In the genomic region with DNA sequence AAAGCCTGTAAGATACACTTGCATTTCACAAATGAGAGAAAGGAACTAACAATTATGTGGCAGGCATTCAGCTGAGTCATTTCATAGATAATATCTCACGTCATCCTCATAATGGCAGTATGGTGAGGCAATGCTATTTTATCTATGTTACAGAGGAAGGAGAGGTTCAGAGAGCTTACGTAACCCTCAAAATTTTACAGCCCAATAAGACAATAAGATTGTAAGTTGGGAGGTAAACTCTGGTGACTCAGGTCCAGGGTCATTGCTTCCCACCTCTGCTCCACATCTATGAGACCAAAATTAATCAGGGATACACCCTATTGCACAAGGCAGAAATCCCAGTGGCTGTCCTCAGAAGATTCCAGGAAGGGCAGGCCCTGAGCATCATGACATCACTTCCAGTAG, we compare ENCODE assay signal across 13 cellular contexts.
DNase-seq lines count a peak whose midpoint lies in the region; TF ChIP-seq lines count a peak whose summit lies in the region.
"Had no signal": no experiment of that assay in that cellular context is flagged by ENCODE, and none has a peak within 500 bp of the region (broad histone marks: within the 10 kb centered on the region; RNA-seq: fewer than 3 reads in every experiment).

No MANE protein-coding gene starts in this region.

- H3K4me3 ChIP-seq in brain microvascular endothelial cell (ENCODE audit: low read depth, low read length), result no peak overlapping the region
- H3K4me3 ChIP-seq in kidney epithelial cell (ENCODE audit: low read depth, low read length), result no peak overlapping the region
- no peak overlapping the region for H3K4me3 ChIP-seq in esophagus muscularis mucosa

- H3K27me3 Mint-ChIP-seq in activated T-helper 2 cell treated with anti-CD3 and anti-CD28 coated beads, Interferon-gamma antibody, Interleukin-2, Interleukin-4, amounts not matched to agents 10 μg/mL and 5 μg/mL and 100 μg/mL, durations not matched to agents 14 hours and 24 hours and 36 hours (ENCODE audit: low read depth), result no peaks in the 10 kb centered on the region

- H3K9me3 Mint-ChIP-seq in activated T-helper 2 cell treated with anti-CD3 and anti-CD28 coated beads, Interferon-gamma antibody, Interleukin-2, Interleukin-4, amounts not matched to agents 10 μg/mL and 5 μg/mL and 100 μg/mL, durations not matched to agents 14 hours and 24 hours and 36 hours, result no peaks in the 10 kb centered on the region

- WGBS in esophagus muscularis mucosa, result 81% methylated on average over 2 of the region's 2 CpGs

- intact Hi-C loops in esophagus muscularis mucosa (cut with DNase I), result no loop called here
- intact Hi-C loops in activated T-helper 2 cell treated with anti-CD3 and anti-CD28 coated beads, Interferon-gamma antibody, Interleukin-2, Interleukin-4, amounts not matched to agents 10 μg/mL and 5 μg/mL and 100 μg/mL, durations not matched to agents 14 hours and 24 hours and 36 hours (cut with micrococcal nuclease), result no loop called here

- no peaks in the 10 kb centered on the region for H3K36me3 ChIP-seq in brain microvascular endothelial cell (replicated peaks)
- H3K36me3 ChIP-seq in kidney epithelial cell (ENCODE audit: control insufficient read depth, insufficient read depth, low read length), result no peaks in the 10 kb centered on the region
- no peaks in the 10 kb centered on the region for H3K36me3 ChIP-seq in esophagus muscularis mucosa

- no peak overlapping the region for H3K4me3 Mint-ChIP-seq in activated T-helper 2 cell treated with anti-CD3 and anti-CD28 coated beads, Interferon-gamma antibody, Interleukin-2, Interleukin-4, amounts not matched to agents 10 μg/mL and 5 μg/mL and 100 μg/mL, durations not matched to agents 14 hours and 24 hours and 36 hours (ENCODE audit: low read depth)

- H3K36me3 Mint-ChIP-seq in activated T-helper 2 cell treated with anti-CD3 and anti-CD28 coated beads, Interferon-gamma antibody, Interleukin-2, Interleukin-4, amounts not matched to agents 10 μg/mL and 5 μg/mL and 100 μg/mL, durations not matched to agents 14 hours and 24 hours and 36 hours (ENCODE audit: low read depth), result no peaks in the 10 kb centered on the region

- H3K27ac ChIP-seq in brain microvascular endothelial cell, result no peak overlapping the region
- no peak overlapping the region for H3K27ac ChIP-seq in esophagus muscularis mucosa (replicated peaks in 1 of 4)

- no peak overlapping the region for H3K27ac Mint-ChIP-seq in activated T-helper 2 cell treated with anti-CD3 and anti-CD28 coated beads, Interferon-gamma antibody, Interleukin-2, Interleukin-4, amounts not matched to agents 10 μg/mL and 5 μg/mL and 100 μg/mL, durations not matched to agents 14 hours and 24 hours and 36 hours

- H3K4me1 Mint-ChIP-seq in activated T-helper 2 cell treated with anti-CD3 and anti-CD28 coated beads, Interferon-gamma antibody, Interleukin-2, Interleukin-4, amounts not matched to agents 10 μg/mL and 5 μg/mL and 100 μg/mL, durations not matched to agents 14 hours and 24 hours and 36 hours (ENCODE audit: low read depth), result peaks cover 2% of the 10 kb centered on the region

- TF ChIP-seq CTCF in brain microvascular endothelial cell (IDR thresholded peaks at IDR 0.05; ENCODE audit: low read depth, low read length, missing control alignments), result no peak
- no peak for TF ChIP-seq CTCF in kidney epithelial cell (IDR thresholded peaks at IDR 0.05; ENCODE audit: insufficient read depth, low read length, poor library complexity, severe bottlenecking)
- TF ChIP-seq CTCF in esophagus muscularis mucosa (IDR thresholded peaks at IDR 0.05), result no peak

- DNase-seq in Daoy (ENCODE audit: low read depth), result peak; percentile 90
- peak; percentile 73 to 97 for DNase-seq in NOMO-1 (lab: John Stamatoyannopoulos, UW; ENCODE audit: unreplicated experiment in 2 of 2)
- DNase-seq in brain microvascular endothelial cell, result peak; percentile 48
- peak; percentile 4 for DNase-seq in kidney epithelial cell (ENCODE audit: low read depth)
- no peak for DNase-seq in middle frontal gyrus (ENCODE audit: extremely low spot score, low spot score)
- no peak for DNase-seq in esophagus muscularis mucosa (ENCODE audit: extremely low spot score)
- DNase-seq in G401 (ENCODE audit: low spot score), result no peak
- no peak for DNase-seq in activated T-helper 2 cell treated with anti-CD3 and anti-CD28 coated beads, Interferon-gamma antibody, Interleukin-2, Interleukin-4, amounts not matched to agents 10 μg/mL and 5 μg/mL and 100 μg/mL, durations not matched to agents 14 hours and 24 hours and 36 hours (ENCODE audit: low spot score)
- DNase-seq: activated gamma-delta T cell; effector memory CD4-positive, alpha-beta T cell; NCI-H1092 treated with DMSO at 0.1 percent for 48 hours; NK-92 treated with Interleukin-12 subunit alpha and Interleukin-12 subunit beta, amount 100 ng/mL, for 24 hours; nucleus accumbens had no signal

- TF ChIP-seq EP300 in esophagus muscularis mucosa (IDR thresholded peaks at IDR 0.05), result no peak

- in situ Hi-C loops in brain microvascular endothelial cell (cut with HindIII; ENCODE audit: low pct_ligation_motif_present, low sequenced_read_pairs) (no loop called here), G401 (cut with HindIII; ENCODE audit: low sequenced_read_pairs) (no loop called here)

- peaks cover 0 to 12% (median 5%) of the 10 kb centered on the region in 4 donors for H3K4me1 ChIP-seq in esophagus muscularis mucosa

- H3K27me3 ChIP-seq in brain microvascular endothelial cell (replicated peaks) (no peaks in the 10 kb centered on the region), kidney epithelial cell (ENCODE audit: control insufficient read depth, insufficient read depth, low read length) (no peaks in the 10 kb centered on the region), esophagus muscularis mucosa (no peaks in the 10 kb centered on the region)

- TF ChIP-seq POLR2A in esophagus muscularis mucosa (IDR thresholded peaks at IDR 0.05; ENCODE audit: low read depth), result no peak

- no peaks in the 10 kb centered on the region for H3K9me3 ChIP-seq in esophagus muscularis mucosa

Comparison
In these comparisons a context has a peak if more than half of its experiments do, and no peak if none do; other contexts are left out.
1. DNase-seq: peak in Daoy (single experiment), NOMO-1 (2 of 2), brain microvascular endothelial cell (single experiment) and kidney epithelial cell (single experiment); none in middle frontal gyrus (single experiment), esophagus muscularis mucosa (single experiment), G401 (single experiment) and activated T-helper 2 cell treated with anti-CD3 and anti-CD28 coated beads, Interferon-gamma antibody, Interleukin-2, Interleukin-4, amounts not matched to agents 10 μg/mL and 5 μg/mL and 100 μg/mL, durations not matched to agents 14 hours and 24 hours and 36 hours (single experiment).